ENCODE assay signal across 8 cellular contexts in the genomic region with DNA sequence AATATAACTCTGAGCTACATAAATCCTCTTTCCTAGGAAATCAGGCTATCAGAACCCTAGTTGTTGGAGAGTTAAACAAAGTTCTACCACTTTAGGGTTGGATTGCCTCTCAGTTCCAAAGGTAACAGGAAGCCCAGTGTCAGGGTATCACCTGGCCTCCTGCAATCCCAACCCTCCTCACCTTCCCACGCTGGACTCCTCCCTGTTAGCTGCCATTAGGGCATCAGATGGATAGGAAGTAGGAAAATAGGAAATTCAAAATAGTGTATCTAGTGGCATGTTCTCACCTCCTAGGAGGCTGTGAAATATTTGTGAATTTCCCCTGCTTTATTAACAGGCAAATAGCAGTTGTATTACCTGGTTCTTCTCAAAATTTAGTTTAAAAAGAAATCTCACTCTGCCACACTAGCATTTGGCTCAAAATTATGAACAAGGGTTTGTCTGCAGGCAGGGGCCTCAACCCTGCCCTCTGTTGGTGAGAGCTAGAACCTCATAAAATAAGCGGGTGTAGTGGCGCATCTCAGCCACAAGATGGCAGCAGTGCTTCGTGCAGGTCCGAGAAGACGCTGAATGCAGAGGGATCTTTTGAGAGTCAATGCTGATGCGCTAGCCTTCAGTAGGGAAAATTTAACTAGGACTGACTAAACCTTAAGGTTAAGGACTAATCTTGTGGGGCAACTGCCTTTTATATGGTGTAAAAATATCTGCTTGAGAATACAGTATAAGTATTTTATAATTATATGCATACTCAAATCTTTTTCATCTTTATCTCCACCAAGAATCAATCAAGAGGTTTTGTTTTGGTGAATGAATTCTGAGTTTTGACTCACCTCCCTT.
DNase-seq lines count a peak whose midpoint lies in the region; ATAC-seq, FAIRE-seq and TF ChIP-seq lines count a peak whose summit lies in the region.

No MANE protein-coding gene starts in this region.

- H3K27ac ChIP-seq in endothelial cell of umbilical vein (ENCODE audit: insufficient read depth, low read depth, low read length) = no peak overlapping the region

- peak; percentile 100 for TF ChIP-seq CTCF in endothelial cell of umbilical vein (IDR thresholded peaks at IDR 0.05; ENCODE audit: extremely low read depth in 1 of 2, insufficient read depth in 1 of 2, low read depth in 1 of 2, low read length in 2 of 2)
- TF ChIP-seq CTCF in mucosa of descending colon (IDR thresholded peaks at IDR 0.05) = peak; percentile 100

- H3K36me3 ChIP-seq in endothelial cell of umbilical vein (ENCODE audit: control insufficient read depth in 2 of 2, extremely low read depth in 1 of 2, insufficient read depth in 2 of 2, low read length in 2 of 2) (no peaks in the 10 kb centered on the region), mucosa of descending colon (ENCODE audit: low read depth) (no peaks in the 10 kb centered on the region)

- no peak overlapping the region for H3K4me2 ChIP-seq in endothelial cell of umbilical vein (ENCODE audit: insufficient read depth, low read length)

- peak; percentile 79 for ATAC-seq in GM21423 (IDR thresholded peaks at IDR 0.05; ENCODE audit: unreplicated experiment)
- ATAC-seq in mucosa of descending colon = peak; percentile 99

- POLR2A ChIA-PET in endothelial cell of umbilical vein (lab: Charles Lee) = no interaction called here

- no peak for TF ChIP-seq POLR2A in endothelial cell of umbilical vein (IDR thresholded peaks at IDR 0.05; ENCODE audit: low read depth, low read length)

- H3K27me3 ChIP-seq in endothelial cell of umbilical vein (ENCODE audit: control insufficient read depth in 2 of 2, insufficient read depth in 2 of 2, low read length in 2 of 2) = peaks cover 7 to 10% of the 10 kb centered on the region in 2 experiments

- BruUV-seq in endothelial cell of umbilical vein (replicated peaks; lab: Mats Ljungman, UMichigan) = no TSS peak

- H3K4me1 ChIP-seq in endothelial cell of umbilical vein (ENCODE audit: control insufficient read depth, extremely low read depth, insufficient read depth, low read length) = no peaks in the 10 kb centered on the region
- no peaks in the 10 kb centered on the region for H3K4me1 ChIP-seq in mucosa of descending colon (ENCODE audit: low read depth)

- no peaks in the 10 kb centered on the region for H3K79me2 ChIP-seq in endothelial cell of umbilical vein (ENCODE audit: control insufficient read depth, insufficient read depth, low read length)

- H3K9me3 ChIP-seq in endothelial cell of umbilical vein (replicated peaks; ENCODE audit: control insufficient read depth, insufficient read depth, low read length) (no peaks in the 10 kb centered on the region), mucosa of descending colon (no peaks in the 10 kb centered on the region)

- H3K4me3 ChIP-seq in endothelial cell of umbilical vein (replicated peaks in 1 of 3; ENCODE audit: insufficient read depth in 1 of 3, low read depth in 1 of 3, low read length in 3 of 3) = no peak overlapping the region
- H3K4me3 ChIP-seq in mucosa of descending colon = no peak overlapping the region

- H4K20me1 ChIP-seq in endothelial cell of umbilical vein (replicated peaks; ENCODE audit: control insufficient read depth, extremely low read depth, insufficient read depth, low read length) = no peaks in the 10 kb centered on the region

- CTCF ChIA-PET in endothelial cell of umbilical vein (lab: Charles Lee) = interaction anchor here (0.6 to 11.0 kb wide), 55 partner anchors 8 to 919 kb away, joined by 3 to 278 read pairs (median 4); no protein-coding TSS in a partner anchor

- no peaks in the 10 kb centered on the region for H3K9me1 ChIP-seq in endothelial cell of umbilical vein (replicated peaks; ENCODE audit: control insufficient read depth, extremely low read depth, insufficient read depth, low read length)

- DNase-seq in DMS 273 treated with DMSO at 0.1 percent for 48 hours (lab: John Stamatoyannopoulos, UW) = peak; percentile 6
- peak; percentile 75 for DNase-seq in HT-29 (ENCODE audit: low spot score)
- peak; percentile 57 for DNase-seq in NOMO-1 treated with DMSO at 0.1 percent for 48 hours (lab: John Stamatoyannopoulos, UW; ENCODE audit: unreplicated experiment)
- peak; percentile 32 to 33 for DNase-seq in activated CD8-positive, alpha-beta memory T cell treated with anti-CD3 and anti-CD28 coated beads for 4 hours (ENCODE audit: low read depth in 2 of 2)
- peak; percentile 91 for DNase-seq in endothelial cell of umbilical vein (ENCODE audit: low read depth, low spot score)
- DNase-seq in mucosa of descending colon = peak; percentile 58 to 82 (median 78)
- peak; percentile 49 to 53 for DNase-seq in stimulated activated CD8-positive, alpha-beta memory T cell treated with anti-CD3 and anti-CD28 coated beads, Interleukin-7, amount 100 ng/mL, for 1 hour (ENCODE audit: low read depth in 2 of 2)

- dilution Hi-C loops in endothelial cell of umbilical vein (cut with MboI; ENCODE audit: extremely low pct_ligation_motif_present, low sequenced_read_pairs) = no loop called here

- intact Hi-C loops in endothelial cell of umbilical vein (cut with micrococcal nuclease) = loop anchor here (1.0 to 5.0 kb wide), 7 partner anchors 161 to 914 kb away; a partner anchor contains a TSS
- intact Hi-C loops in mucosa of descending colon (cut with DNase I, micrococcal nuclease) = no loop called here

- H3K9ac ChIP-seq in endothelial cell of umbilical vein (replicated peaks; ENCODE audit: extremely low read depth, insufficient read depth, low read length) = no peak overlapping the region

- peak; percentile 98 for FAIRE-seq in endothelial cell of umbilical vein (lab: Jason Lieb, UNC)

- H2AFZ ChIP-seq in endothelial cell of umbilical vein (ENCODE audit: low read depth, low read length) = no peak overlapping the region

TF ChIP-seq in endothelial cell of umbilical vein, 7 proteins besides CTCF, POLR2A, EP300 and RAD21:
- no peak for TF ChIP-seq GATA2 (IDR thresholded peaks at IDR 0.05; ENCODE audit: insufficient read depth, insufficient read length, low read depth, low read length)
- TF ChIP-seq FOS (IDR thresholded peaks at IDR 0.05; ENCODE audit: borderline replicate concordance, insufficient read depth, low read length) = no peak
- TF ChIP-seq, protein P1, sequence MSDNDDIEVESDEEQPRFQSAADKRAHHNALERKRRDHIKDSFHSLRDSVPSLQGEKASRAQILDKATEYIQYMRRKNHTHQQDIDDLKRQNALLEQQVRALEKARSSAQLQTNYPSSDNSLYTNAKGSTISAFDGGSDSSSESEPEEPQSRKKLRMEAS (IDR thresholded peaks at IDR 0.05; ENCODE audit: insufficient read depth, insufficient read length) = no peak
- TF ChIP-seq JUN (IDR thresholded peaks at IDR 0.05; ENCODE audit: borderline replicate concordance, insufficient read depth, insufficient read length, low read depth) = no peak
- no peak for TF ChIP-seq EZH2 (IDR thresholded peaks at IDR 0.05; ENCODE audit: borderline replicate concordance, low read depth, low read length, severe bottlenecking)
- TF ChIP-seq POLR2AphosphoS5 (IDR thresholded peaks at IDR 0.05; ENCODE audit: insufficient read depth, low read depth, low read length) = no peak
- no peak for TF ChIP-seq MYC (IDR thresholded peaks at IDR 0.05; ENCODE audit: low read depth, low read length)

Comparison
In these comparisons a context has a peak if more than half of its experiments do, and no peak if none do; other contexts are left out.
1. DNase-seq: peak in every context shown above with its lines; median percentile 91 in endothelial cell of umbilical vein; 78 in mucosa of descending colon; 75 in HT-29; 57 in NOMO-1 treated with DMSO at 0.1 percent for 48 hours; 51 in stimulated activated CD8-positive, alpha-beta memory T cell treated with anti-CD3 and anti-CD28 coated beads, Interleukin-7, amount 100 ng/mL, for 1 hour; 32 in activated CD8-positive, alpha-beta memory T cell treated with anti-CD3 and anti-CD28 coated beads for 4 hours; 6 in DMS 273 treated with DMSO at 0.1 percent for 48 hours.